ENCODE assay signal across 9 cellular contexts in the genomic region with DNA sequence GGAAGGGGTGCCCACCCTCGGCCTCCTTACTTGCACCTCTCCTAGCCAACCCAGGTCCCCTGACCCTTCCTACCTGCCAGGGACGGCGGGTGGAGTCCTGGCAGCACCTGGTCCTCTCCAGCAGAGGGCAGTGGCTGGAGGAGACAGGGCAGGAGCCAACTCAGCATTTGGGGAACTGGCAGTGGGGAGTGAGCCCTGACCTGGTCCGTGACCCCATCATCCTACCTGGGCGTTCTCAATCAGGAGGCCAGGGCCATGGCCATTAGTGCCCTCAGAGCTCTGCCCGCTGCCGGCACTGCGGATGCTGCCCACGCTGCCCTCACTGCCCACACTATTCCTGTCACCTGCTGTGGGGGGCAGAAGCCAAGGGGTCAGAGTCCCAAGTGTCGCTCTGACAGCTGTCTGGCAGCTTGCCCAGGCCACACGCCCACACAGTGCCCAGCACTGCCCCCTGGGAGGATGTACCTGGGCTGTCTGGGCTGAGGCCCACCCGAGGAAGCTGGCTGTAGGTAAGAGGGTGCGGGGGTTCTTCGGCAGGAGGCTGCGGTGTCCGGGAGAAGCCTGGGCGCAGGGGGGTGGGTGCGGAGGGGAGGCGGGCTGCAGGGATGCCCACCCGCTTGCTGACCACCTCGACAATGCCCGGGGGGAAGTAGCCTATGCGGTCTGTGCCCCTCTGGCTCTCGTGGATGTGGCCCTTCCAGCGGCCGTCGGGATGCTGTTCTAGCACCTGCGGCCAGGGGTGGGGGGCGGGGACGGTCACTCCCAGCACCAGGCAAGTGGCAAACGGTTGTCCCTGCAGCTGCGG. TPM values are rescaled to one million over a fixed set of nuclear protein-coding genes. Genes with fewer than 3 reads are reported as not detected.
DNase-seq lines count a peak whose midpoint lies in the region; ATAC-seq, FAIRE-seq and TF ChIP-seq lines count a peak whose summit lies in the region.
"Had no signal": no experiment of that assay in that cellular context is flagged by ENCODE, and none has a peak within 500 bp of the region (broad histone marks: within the 10 kb centered on the region; RNA-seq: fewer than 3 reads in every experiment).

No MANE protein-coding gene starts in this region.

- H3K27ac ChIP-seq in keratinocyte (ENCODE audit: control insufficient read depth, insufficient read depth, low read length) (no peak overlapping the region), transverse colon (no peak overlapping the region)

- H3K79me2 ChIP-seq in keratinocyte (ENCODE audit: control insufficient read depth, insufficient read depth, low read length) = peaks cover 3% of the 10 kb centered on the region

- intact Hi-C loops in transverse colon (cut with DNase I; ENCODE audit: low total_unique reads) = no loop called here

- no peak for TF ChIP-seq EP300 in transverse colon (IDR thresholded peaks at IDR 0.05; ENCODE audit: low read depth)

- H3K9me3 Mint-ChIP-seq in activated naive CD4-positive, alpha-beta T cell treated with anti-CD3 and anti-CD28 coated beads, Interleukin-2, amount 50 U/mL, for 72 hours = no peaks in the 10 kb centered on the region

- peaks cover 9% of the 10 kb centered on the region for H3K4me1 ChIP-seq in keratinocyte (ENCODE audit: control insufficient read depth, extremely low read depth, insufficient read depth, low read length)
- H3K4me1 ChIP-seq in transverse colon = peaks cover 5 to 9% (median 7%) of the 10 kb centered on the region in 4 donors

- FAIRE-seq in keratinocyte (lab: Jason Lieb, UNC) = no peak
- FAIRE-seq: G401.6 had no signal

- no peaks in the 10 kb centered on the region for H3K36me3 Mint-ChIP-seq in activated naive CD4-positive, alpha-beta T cell treated with anti-CD3 and anti-CD28 coated beads, Interleukin-2, amount 50 U/mL, for 72 hours

- in situ Hi-C loops in transverse colon (cut with MboI; ENCODE audit: low pct_ligation_motif_present in 1 of 4, low pct_unique_long_range_greater_than_20kb in 1 of 4, low sequenced_read_pairs in 3 of 4) = no loop called here

- peak; percentile 52 to 66 for ATAC-seq in activated naive CD4-positive, alpha-beta T cell treated with anti-CD3 and anti-CD28 coated beads, Interleukin-2, amount 50 U/mL, for 72 hours
- no peak for ATAC-seq in HG02938 (IDR thresholded peaks at IDR 0.05; ENCODE audit: unreplicated experiment)

- no peak for TF ChIP-seq POLR2A in transverse colon (IDR thresholded peaks at IDR 0.05)

- no peak overlapping the region for H3K4me2 ChIP-seq in keratinocyte (ENCODE audit: control insufficient read depth, extremely low read depth, insufficient read depth, low read depth, low read length)

- H3K36me3 ChIP-seq in keratinocyte (ENCODE audit: control insufficient read depth in 2 of 2, extremely low read depth in 1 of 2, insufficient read depth in 2 of 2, low read length in 2 of 2) = peaks cover 15 to 17% of the 10 kb centered on the region in 2 experiments
- H3K36me3 ChIP-seq in transverse colon = no peaks in the 10 kb centered on the region

- no peaks in the 10 kb centered on the region for H3K9me1 ChIP-seq in keratinocyte (ENCODE audit: control insufficient read depth, extremely low read depth, insufficient read depth, low read length)

- no peak overlapping the region for H3K27ac Mint-ChIP-seq in activated naive CD4-positive, alpha-beta T cell treated with anti-CD3 and anti-CD28 coated beads, Interleukin-2, amount 50 U/mL, for 72 hours

- H3K4me3 ChIP-seq in keratinocyte (ENCODE audit: control insufficient read depth in 2 of 3, extremely low read depth in 1 of 3, insufficient read depth in 2 of 3, low read depth in 1 of 3, low read length in 3 of 3) = no peak overlapping the region
- no peak overlapping the region for H3K4me3 ChIP-seq in transverse colon

- no peak overlapping the region for H2AFZ ChIP-seq in keratinocyte (ENCODE audit: control insufficient read depth, low read length)

- H3K9me3 ChIP-seq in keratinocyte (ENCODE audit: control insufficient read depth, low read depth, low read length) (no peaks in the 10 kb centered on the region), transverse colon (no peaks in the 10 kb centered on the region)

- no peaks in the 10 kb centered on the region for H4K20me1 ChIP-seq in keratinocyte (ENCODE audit: control insufficient read depth, extremely low read depth, insufficient read depth, low read length)

- H3K9ac ChIP-seq in keratinocyte (ENCODE audit: control insufficient read depth, extremely low read depth, insufficient read depth, low read length) = no peak overlapping the region

- dilution Hi-C loops in keratinocyte (cut with MboI; ENCODE audit: extremely low pct_ligation_motif_present, low sequenced_read_pairs) = no loop called here

- DNase-seq in NCI-H82 (lab: John Stamatoyannopoulos, UW) = peak; percentile 33
- no peak for DNase-seq in NCI-H82 treated with DMSO at 0.1 percent for 48 hours (lab: John Stamatoyannopoulos, UW; ENCODE audit: unreplicated experiment)
- peak; percentile 14 for DNase-seq in NOMO-1 treated with dmso at 0.1 percent for 144 hours (lab: John Stamatoyannopoulos, UW; ENCODE audit: unreplicated experiment)
- no peak for DNase-seq in activated naive CD4-positive, alpha-beta T cell treated with anti-CD3 and anti-CD28 coated beads, Interleukin-2, amount 50 U/mL, for 72 hours (ENCODE audit: low spot score in 2 of 2)
- no peak for DNase-seq in keratinocyte (ENCODE audit: low read depth, low spot score)
- peak; percentile 61 for DNase-seq in transverse colon
- DNase-seq in NCI-H2107 treated with DMSO at 0.1 percent for 48 hours (lab: John Stamatoyannopoulos, UW; ENCODE audit: unreplicated experiment) = no peak

- H3K27me3 ChIP-seq in keratinocyte (ENCODE audit: control insufficient read depth, extremely low read depth, insufficient read depth, low read length) = no peaks in the 10 kb centered on the region
- no peaks in the 10 kb centered on the region for H3K27me3 ChIP-seq in transverse colon

- WGBS in transverse colon (ENCODE audit: low coverage in 1 of 2), 2 donors = 76% methylated on average over 21 of the region's 32 CpGs; no CpG with 5 or more reads in 1 of the 2 donors

- TF ChIP-seq CTCF in keratinocyte (optimal IDR thresholded peaks at IDR 0.05 in 1 of 3, IDR thresholded peaks at IDR 0.05 in 1 of 3, conservative IDR thresholded peaks at IDR 0.05 in 1 of 3; ENCODE audit: extremely low read depth in 1 of 3, insufficient read depth in 2 of 3, low read length in 3 of 3) (peak; percentile 78 to 85 (median 83)), transverse colon (IDR thresholded peaks at IDR 0.05) (peak; percentile 52 to 68 (median 62))

RNA-seq across cellular contexts. Expression of a gene that starts 10.8 kb away (rescaled TPM):
- 1 to 10 TPM; 1.7 to 3.5 TPM for total RNA-seq in activated naive CD4-positive, alpha-beta T cell treated with anti-CD3 and anti-CD28 coated beads, Interleukin-2, amount 50 U/mL, for 72 hours
- polyA plus RNA-seq in keratinocyte = 3.7 to 6.1 TPM (median 6.0 TPM) in 3 replicates
- 2.5 TPM for polyA plus RNA-seq in keratinocyte (2011; ENCODE audit: low read depth)
- 3.3 and 6.2 TPM in 2 replicates for polyA plus RNA-seq in keratinocyte (2011; cell fraction: cytosol; rRNA removed)
- polyA plus RNA-seq in keratinocyte (2011; cell fraction: nucleus; rRNA removed) = 13.5 and 15.8 TPM in 2 replicates
- 4.7 and 8.2 TPM in 2 replicates for polyA plus RNA-seq in keratinocyte (2012; ENCODE audit: low replicate concordance)
- polyA minus RNA-seq in keratinocyte = 6.5 to 17.7 TPM (median 7.3 TPM) in 3 replicates
- polyA minus RNA-seq in keratinocyte (2011; cell fraction: cytosol; rRNA and poly(A)+ RNA removed) = 13.4 TPM
- 12.1 TPM in 2 replicates for polyA minus RNA-seq in keratinocyte (2011; cell fraction: nucleus; rRNA and poly(A)+ RNA removed)
- total RNA-seq in transverse colon = 100 to 1,000 TPM in 1 of 4 donors, 10 to 100 TPM in 3; 16.5 to 128 (median 24.8) TPM

RNA-seq across cellular contexts. Expression of a gene that starts 11.8 kb away (rescaled TPM):
- total RNA-seq in activated naive CD4-positive, alpha-beta T cell treated with anti-CD3 and anti-CD28 coated beads, Interleukin-2, amount 50 U/mL, for 72 hours = 10 to 100 TPM; 26.8 to 45.5 TPM
- polyA plus RNA-seq in keratinocyte = 18.4 to 29.7 TPM (median 24.1 TPM) in 3 replicates
- 10.7 TPM for polyA plus RNA-seq in keratinocyte (2011; ENCODE audit: low read depth)
- polyA plus RNA-seq in keratinocyte (2011; cell fraction: cytosol; rRNA removed) = 11.6 and 14.6 TPM in 2 replicates
- 40.1 and 42.8 TPM in 2 replicates for polyA plus RNA-seq in keratinocyte (2011; cell fraction: nucleus; rRNA removed)
- polyA plus RNA-seq in keratinocyte (2012; ENCODE audit: low replicate concordance) = 17.1 and 33.5 TPM in 2 replicates
- polyA minus RNA-seq in keratinocyte = 20.7 to 30.3 TPM (median 30.3 TPM) in 3 replicates
- polyA minus RNA-seq in keratinocyte (2011; cell fraction: cytosol; rRNA and poly(A)+ RNA removed) = 24.0 TPM
- polyA minus RNA-seq in keratinocyte (2011; cell fraction: nucleus; rRNA and poly(A)+ RNA removed) = 7.8 and 9.7 TPM in 2 replicates
- total RNA-seq in transverse colon = 100 to 1,000 TPM in 1 of 4 donors, 10 to 100 TPM in 3; 36.6 to 105 (median 61.2) TPM

RNA-seq across cellular contexts. Expression of a gene that starts 20.9 kb away (rescaled TPM):
- 10 to 100 TPM; 12.0 to 12.8 TPM for total RNA-seq in activated naive CD4-positive, alpha-beta T cell treated with anti-CD3 and anti-CD28 coated beads, Interleukin-2, amount 50 U/mL, for 72 hours
- polyA plus RNA-seq in keratinocyte = 13.8 to 28.2 TPM (median 14.9 TPM) in 3 replicates
- polyA plus RNA-seq in keratinocyte (2011; ENCODE audit: low read depth) = 43.5 TPM
- polyA plus RNA-seq in keratinocyte (2011; cell fraction: cytosol; rRNA removed) = 10.1 and 19.5 TPM in 2 replicates
- polyA plus RNA-seq in keratinocyte (2011; cell fraction: nucleus; rRNA removed) = 37.9 and 41.0 TPM in 2 replicates
- polyA plus RNA-seq in keratinocyte (2012; ENCODE audit: low replicate concordance) = 20.6 and 59.9 TPM in 2 replicates
- polyA minus RNA-seq in keratinocyte = 16.4 to 19.0 TPM (median 16.5 TPM) in 3 replicates
- 36.6 TPM for polyA minus RNA-seq in keratinocyte (2011; cell fraction: cytosol; rRNA and poly(A)+ RNA removed)
- 23.8 and 27.2 TPM in 2 replicates for polyA minus RNA-seq in keratinocyte (2011; cell fraction: nucleus; rRNA and poly(A)+ RNA removed)
- 1,000 to 10,000 TPM in 1 of 4 donors, 100 to 1,000 TPM in 3; 326 to 1,573 (median 641) TPM for total RNA-seq in transverse colon

RNA-seq across cellular contexts. Expression of a gene that starts 48.1 kb away (rescaled TPM):
- 10 to 100 TPM; 64.5 to 65.2 TPM for total RNA-seq in activated naive CD4-positive, alpha-beta T cell treated with anti-CD3 and anti-CD28 coated beads, Interleukin-2, amount 50 U/mL, for 72 hours
- polyA plus RNA-seq in keratinocyte = 11.7 to 25.1 TPM (median 13.6 TPM) in 3 replicates
- 8.9 TPM for polyA plus RNA-seq in keratinocyte (2011; ENCODE audit: low read depth)
- 12.1 and 15.4 TPM in 2 replicates for polyA plus RNA-seq in keratinocyte (2011; cell fraction: cytosol; rRNA removed)
- polyA plus RNA-seq in keratinocyte (2011; cell fraction: nucleus; rRNA removed) = 74.8 and 113 TPM in 2 replicates
- 14.8 and 28.1 TPM in 2 replicates for polyA plus RNA-seq in keratinocyte (2012; ENCODE audit: low replicate concordance)
- polyA minus RNA-seq in keratinocyte = 24.3 to 121 TPM (median 25.3 TPM) in 3 replicates
- 33.4 TPM for polyA minus RNA-seq in keratinocyte (2011; cell fraction: cytosol; rRNA and poly(A)+ RNA removed)
- polyA minus RNA-seq in keratinocyte (2011; cell fraction: nucleus; rRNA and poly(A)+ RNA removed) = 35.4 and 36.6 TPM in 2 replicates
- 100 to 1,000 TPM; 128 to 708 (median 280) TPM for total RNA-seq in transverse colon

Comparison
In these comparisons a context has a peak if more than half of its experiments do, and no peak if none do; other contexts are left out.
1. DNase-seq: peak in NCI-H82 (single experiment), NOMO-1 treated with dmso at 0.1 percent for 144 hours (single experiment) and transverse colon (single experiment); none in NCI-H82 treated with DMSO at 0.1 percent for 48 hours (single experiment), activated naive CD4-positive, alpha-beta T cell treated with anti-CD3 and anti-CD28 coated beads, Interleukin-2, amount 50 U/mL, for 72 hours (0 of 2), keratinocyte (single experiment) and NCI-H2107 treated with DMSO at 0.1 percent for 48 hours (single experiment).
2. RNA of a gene that starts 20.9 kb away (total RNA-seq): 326 to 1,573 TPM in transverse colon; 12.0 to 12.8 TPM in activated naive CD4-positive, alpha-beta T cell treated with anti-CD3 and anti-CD28 coated beads, Interleukin-2, amount 50 U/mL, for 72 hours; every median in the first group is over 10 times any median in the second.